In genomic region chr9:92411159-92411558, GRCh38 we compare ENCODE assay signal across 8 cellular contexts. TPM values are rescaled to one million over a fixed set of nuclear protein-coding genes. Genes with fewer than 3 reads are reported as not detected.
"Had no signal": no experiment of that assay in that cellular context is flagged by ENCODE, and none has a peak within 500 bp of the region (broad histone marks: within the 10 kb centered on the region; RNA-seq: fewer than 3 reads in every experiment).

No MANE protein-coding gene starts in this region.

RNA-seq across cellular contexts. Expression of gene OGN, which starts 6.8 kb away (rescaled TPM):
- total RNA-seq: activated CD8-positive, alpha-beta T cell treated with anti-CD3 and anti-CD28 coated beads for 36 hours; activated naive CD8-positive, alpha-beta T cell treated with anti-CD3 and anti-CD28 coated beads for 36 hours; activated T-cell treated with anti-CD3 and anti-CD28 coated beads, Interleukin-2, amount 50 U/mL, for 72 hours; activated T-helper 2 cell treated with anti-CD3 and anti-CD28 coated beads, Interferon-gamma antibody, Interleukin-2, Interleukin-4, amounts not matched to agents 10 μg/mL and 5 μg/mL and 100 μg/mL, durations not matched to agents 14 hours and 24 hours and 36 hours; MCF 10A; PC-3; SK-MEL-5 had no signal

RNA-seq across cellular contexts. Expression of gene OMD, which starts 13.1 kb away (rescaled TPM):
- total RNA-seq: activated CD8-positive, alpha-beta T cell treated with anti-CD3 and anti-CD28 coated beads for 36 hours; activated naive CD8-positive, alpha-beta T cell treated with anti-CD3 and anti-CD28 coated beads for 36 hours; activated T-cell treated with anti-CD3 and anti-CD28 coated beads, Interleukin-2, amount 50 U/mL, for 72 hours; activated T-helper 2 cell treated with anti-CD3 and anti-CD28 coated beads, Interferon-gamma antibody, Interleukin-2, Interleukin-4, amounts not matched to agents 10 μg/mL and 5 μg/mL and 100 μg/mL, durations not matched to agents 14 hours and 24 hours and 36 hours; IMR-90; PC-3; SK-MEL-5 had no signal
- polyA plus RNA-seq: IMR-90 had no signal
